In the genomic region with DNA sequence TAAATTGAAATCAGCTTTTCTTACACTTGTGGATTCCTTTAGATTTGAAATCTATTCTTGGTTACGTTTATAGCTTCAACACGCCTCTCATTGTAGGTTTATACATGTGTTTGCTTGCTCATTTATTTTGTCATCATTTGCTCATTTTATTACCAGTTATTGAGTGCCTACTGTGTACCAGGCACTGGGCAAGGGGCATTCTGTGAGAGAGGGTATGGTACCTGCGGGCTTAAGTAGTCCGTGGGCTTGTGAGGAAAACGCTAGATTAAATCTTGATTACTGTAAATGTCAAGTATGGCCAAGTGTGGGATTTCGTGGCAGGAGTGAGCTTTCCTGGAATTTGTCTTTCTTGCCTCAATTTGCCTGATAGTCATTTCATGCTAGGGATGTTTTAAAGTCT, we compare ENCODE assay signal across 27 cellular contexts.
"Had no signal": no experiment of that assay in that cellular context is flagged by ENCODE, and none has a peak within 500 bp of the region (broad histone marks: within the 10 kb centered on the region; RNA-seq: fewer than 3 reads in every experiment).

No MANE protein-coding gene starts in this region.

- H3K4me1 ChIP-seq: foreskin keratinocyte, lower lobe of right lung, pancreas, right lobe of liver had no signal

- ATAC-seq: esophagus mucosa; foreskin keratinocyte; gastroesophageal sphincter; heart right ventricle; left cardiac atrium; left ventricle myocardium superior; lower lobe of right lung; natural killer cell; pancreas; right lobe of liver; stimulated activated effector memory CD8-positive, alpha-beta T cell treated with anti-CD3 and anti-CD28 coated beads, Interleukin-12 subunit alpha, Interleukin-12 subunit beta, amount 100 ng/mL, for 72 hours had no signal

- H3K9me3 Mint-ChIP-seq: natural killer cell; stimulated activated effector memory CD8-positive, alpha-beta T cell treated with anti-CD3 and anti-CD28 coated beads, Interleukin-12 subunit alpha, Interleukin-12 subunit beta, amount 100 ng/mL, for 72 hours had no signal

- FAIRE-seq: colon, islet of Langerhans, pancreas had no signal

- DNase-seq: cerebellar nuclear complex; dorsolateral prefrontal cortex; effector CD4-positive, alpha-beta T cell; foreskin keratinocyte; heart right ventricle; hippocampal formation; left cardiac atrium; left ventricle myocardium superior; lower lobe of right lung; natural killer cell; occipital lobe; pancreas; right lobe of liver; stimulated activated CD4-positive, alpha-beta T cell treated with anti-CD3 and anti-CD28 coated beads, Interleukin-2, amount 100 ng/mL, for 24 hours; stimulated activated CD4-positive, alpha-beta T cell treated with anti-CD3 and anti-CD28 coated beads, Interleukin-4, amount 100 ng/mL, for 24 hours; stimulated activated naive CD4-positive, alpha-beta T cell treated with Interleukin-2 at 50 U/mL for 16 hours; stomach; testis; tibial artery; uterus had no signal

- H3K27me3 ChIP-seq: dorsolateral prefrontal cortex, gastroesophageal sphincter, heart right ventricle, pancreas, right lobe of liver, stomach, testis, tibial artery, uterus had no signal

- H3K27ac ChIP-seq: dorsolateral prefrontal cortex, epithelial cell of prostate, foreskin keratinocyte, gastroesophageal sphincter, lower lobe of right lung, pancreas, right lobe of liver, stomach, testis, uterus had no signal

- H3K4me3 Mint-ChIP-seq: natural killer cell; stimulated activated effector memory CD8-positive, alpha-beta T cell treated with anti-CD3 and anti-CD28 coated beads, Interleukin-12 subunit alpha, Interleukin-12 subunit beta, amount 100 ng/mL, for 72 hours; type B pancreatic cell had no signal

- H3K27ac Mint-ChIP-seq: natural killer cell; stimulated activated effector memory CD8-positive, alpha-beta T cell treated with anti-CD3 and anti-CD28 coated beads, Interleukin-12 subunit alpha, Interleukin-12 subunit beta, amount 100 ng/mL, for 72 hours; type B pancreatic cell had no signal

- H3K9me3 ChIP-seq: gastroesophageal sphincter, heart right ventricle, lower lobe of right lung, pancreas, right lobe of liver, stomach, testis, tibial artery, uterus had no signal

- H3K36me3 Mint-ChIP-seq: natural killer cell; stimulated activated effector memory CD8-positive, alpha-beta T cell treated with anti-CD3 and anti-CD28 coated beads, Interleukin-12 subunit alpha, Interleukin-12 subunit beta, amount 100 ng/mL, for 72 hours had no signal

- H3K4me1 Mint-ChIP-seq: natural killer cell; stimulated activated effector memory CD8-positive, alpha-beta T cell treated with anti-CD3 and anti-CD28 coated beads, Interleukin-12 subunit alpha, Interleukin-12 subunit beta, amount 100 ng/mL, for 72 hours had no signal

- H3K36me3 ChIP-seq: gastroesophageal sphincter, heart right ventricle, lower lobe of right lung, pancreas, right lobe of liver, stomach, tibial artery, uterus had no signal

- H3K4me3 ChIP-seq: dorsolateral prefrontal cortex, gastroesophageal sphincter, heart right ventricle, lower lobe of right lung, pancreas, right lobe of liver, stomach, testis, tibial artery, uterus had no signal
